ENCODE assay signal across 8 cellular contexts in the genomic region with DNA sequence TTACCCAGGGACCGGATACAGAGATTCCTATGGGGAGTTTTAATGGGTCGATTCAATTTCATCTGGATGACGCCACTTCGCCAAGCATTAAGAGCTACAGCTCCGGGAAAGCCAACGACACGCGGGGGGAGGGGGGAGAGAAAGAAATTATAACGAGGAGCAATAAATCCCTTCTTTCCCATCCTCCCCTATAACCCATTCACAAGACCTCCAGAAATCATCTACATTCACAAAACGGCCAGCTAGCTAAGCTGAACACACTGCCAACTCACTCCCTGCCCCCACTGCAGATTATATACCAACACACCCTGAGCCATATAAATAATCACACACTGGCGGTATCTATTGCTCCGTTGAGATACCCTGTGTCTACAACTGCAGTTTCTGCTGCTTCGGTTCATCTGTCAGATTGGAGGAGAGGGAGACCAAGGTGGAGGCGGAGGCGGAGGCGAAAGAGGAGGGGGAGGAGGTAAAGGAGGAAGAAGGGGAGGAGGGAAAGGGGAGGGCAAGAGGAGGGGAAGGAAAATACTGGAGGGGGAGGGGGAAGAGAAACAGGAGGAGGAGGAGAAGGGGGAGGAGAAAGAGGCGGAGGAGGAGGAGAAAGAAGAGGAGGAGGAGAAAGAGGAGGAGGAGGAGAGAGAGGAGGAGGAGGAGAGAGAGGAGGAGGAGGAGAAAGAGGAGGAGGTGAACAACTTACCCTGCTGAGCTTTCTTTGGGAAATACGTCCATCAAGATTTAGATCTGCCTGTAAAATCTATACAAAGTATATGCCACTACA.
A peak's percentile ranks its signal among the peaks of the same experiment; 100 is the strongest.
DNase-seq lines count a peak whose midpoint lies in the region; ATAC-seq and TF ChIP-seq lines count a peak whose summit lies in the region.

No MANE protein-coding gene starts in this region.

- no peak for TF ChIP-seq CTCF in prostate gland (IDR thresholded peaks at IDR 0.05)
- TF ChIP-seq CTCF in GM13976 (IDR thresholded peaks at IDR 0.05; ENCODE audit: borderline replicate concordance, control extremely low read depth, extremely low read depth, insufficient read depth, missing control alignments), result no peak

- no peaks in the 10 kb centered on the region for H3K4me1 ChIP-seq in prostate gland (replicated peaks)

- DNase-seq in activated naive CD4-positive, alpha-beta T cell treated with Interleukin-2 at 50 U/mL for 16 hours, result peak; percentile 9
- DNase-seq in activated naive CD4-positive, alpha-beta T cell treated with anti-CD3 and anti-CD28 coated beads, Interleukin-2, amount 50 U/mL, for 16 hours, result no peak
- DNase-seq in NOMO-1 (lab: John Stamatoyannopoulos, UW; ENCODE audit: unreplicated experiment in 2 of 2), result peak; percentile 49 to 55
- DNase-seq in amniotic epithelial cell (ENCODE audit: low read depth), result peak; percentile 77
- DNase-seq in left ventricle myocardium superior, result peak; percentile 51
- DNase-seq in prostate gland (ENCODE audit: low spot score), result peak; percentile 57
- DNase-seq in GM13976 (ENCODE audit: low spot score), result no peak
- no peak for DNase-seq in OCI-M2 (lab: John Stamatoyannopoulos, UW; ENCODE audit: unreplicated experiment)

- 30% methylated on average over 18 of the region's 18 CpGs for WGBS in prostate gland

- H3K4me3 ChIP-seq in prostate gland, result peak overlapping the region; percentile 26 to 32

- in situ Hi-C loops in GM13976 (cut with MboI; ENCODE audit: low sequenced_read_pairs, unreplicated experiment), result no loop called here

- peak; percentile 96 for ATAC-seq in left ventricle myocardium superior

- H3K27ac ChIP-seq in prostate gland, result peak overlapping the region; percentile 50 to 70

- no peaks in the 10 kb centered on the region for H3K9me3 ChIP-seq in prostate gland

- TF ChIP-seq POLR2A in prostate gland (IDR thresholded peaks at IDR 0.05), result no peak

- no peaks in the 10 kb centered on the region for H3K36me3 ChIP-seq in prostate gland

- no peaks in the 10 kb centered on the region for H3K27me3 ChIP-seq in prostate gland (replicated peaks; ENCODE audit: insufficient read depth)

- intact Hi-C loops in left ventricle myocardium superior (cut with micrococcal nuclease), result no loop called here
- intact Hi-C loops in prostate gland (cut with DNase I), result no loop called here

Comparison
In these comparisons a context has a peak if more than half of its experiments do, and no peak if none do; other contexts are left out.
1. DNase-seq: peak in activated naive CD4-positive, alpha-beta T cell treated with Interleukin-2 at 50 U/mL for 16 hours (single experiment), NOMO-1 (2 of 2), amniotic epithelial cell (single experiment), left ventricle myocardium superior (single experiment) and prostate gland (single experiment); none in activated naive CD4-positive, alpha-beta T cell treated with anti-CD3 and anti-CD28 coated beads, Interleukin-2, amount 50 U/mL, for 16 hours (single experiment), GM13976 (single experiment) and OCI-M2 (single experiment).